In the genomic region with DNA sequence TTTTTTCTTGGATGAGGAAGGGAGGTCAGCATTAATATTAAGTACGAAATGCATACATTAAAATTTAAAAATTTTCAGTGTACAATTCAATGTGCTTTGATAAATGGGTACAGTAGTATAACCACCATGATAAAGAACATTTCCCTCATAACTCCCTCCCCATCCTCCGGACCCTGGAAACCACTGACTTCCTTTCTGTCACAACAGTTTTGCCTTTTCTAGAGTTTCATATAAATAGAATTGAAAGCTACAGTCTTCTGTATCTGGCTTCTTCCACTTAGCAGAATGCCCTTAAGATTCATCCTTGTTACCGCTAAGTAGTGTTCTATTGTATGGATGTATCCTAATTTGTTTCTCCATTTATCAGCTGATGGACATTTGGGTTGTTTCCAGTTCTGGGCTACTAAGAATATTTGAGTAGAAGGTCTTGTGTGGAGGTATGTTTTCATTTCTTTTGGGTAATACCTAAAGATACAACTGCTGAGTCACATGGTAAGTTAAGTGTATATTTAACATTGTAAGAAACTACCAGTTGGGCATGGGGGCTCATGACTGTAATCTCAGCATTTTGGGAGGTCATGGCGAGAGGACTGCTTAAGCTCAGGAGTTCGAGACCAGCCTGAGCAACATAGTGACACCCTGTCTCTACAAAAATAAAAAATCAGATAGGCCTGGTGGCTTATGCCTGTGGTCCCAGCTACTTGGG, we compare ENCODE assay signal across 17 cellular contexts. TPM values are rescaled to one million over a fixed set of nuclear protein-coding genes. Genes with fewer than 3 reads are reported as not detected.
DNase-seq lines count a peak whose midpoint lies in the region; ATAC-seq, FAIRE-seq and TF ChIP-seq lines count a peak whose summit lies in the region.
"Had no signal": no experiment of that assay in that cellular context is flagged by ENCODE, and none has a peak within 500 bp of the region (broad histone marks: within the 10 kb centered on the region; RNA-seq: fewer than 3 reads in every experiment).

No MANE protein-coding gene starts in this region.

- H3K36me3 Mint-ChIP-seq in CD8-positive, alpha-beta memory T cell, result peaks cover 5 to 20% (median 5%) of the 10 kb centered on the region in 3 donors

- peak overlapping the region; percentile 34 to 74 (median 67); a peak in 21 of 22 replicates for H3K9ac ChIP-seq in BLaER1 treated with 17β-estradiol and CSF1 and Interleukin-3, amounts not matched to agents 10 nM and 100 nM
- H3K9ac ChIP-seq in K562 (ENCODE audit: insufficient read depth in 1 of 2, low read depth in 2 of 2, low read length in 2 of 2), result no peak overlapping the region

- peaks cover 58% of the 10 kb centered on the region for H3K79me2 ChIP-seq in K562 (ENCODE audit: control insufficient read depth, insufficient read depth, low read length)

- no TSS peak for BruUV-seq in K562 (replicated peaks; lab: Mats Ljungman, UMichigan)

- TF ChIP-seq CTCF in NB4 (IDR thresholded peaks at IDR 0.05; ENCODE audit: low read depth, low read length), result no peak
- TF ChIP-seq CTCF in K562 (IDR thresholded peaks at IDR 0.05 in 2 of 3, conservative IDR thresholded peaks at IDR 0.05 in 1 of 3; ENCODE audit: insufficient read depth in 2 of 3, low read depth in 1 of 3, low read length in 3 of 3), result no peak

- TF ChIP-seq RAD21 in K562 (CRISPR knock-in tag; conservative IDR thresholded peaks at IDR 0.05 in 1 of 2, IDR thresholded peaks at IDR 0.05 in 1 of 2), result no peak

- H3K4me1 ChIP-seq in BLaER1 treated with 17β-estradiol and CSF1 and Interleukin-3, amounts not matched to agents 10 nM and 100 nM, result peaks cover 16 to 90% (median 35%) of the 10 kb centered on the region in 10 experiments
- H3K4me1 ChIP-seq in CD8-positive, alpha-beta memory T cell (ENCODE audit: insufficient read depth, low read length), result peaks cover 15% of the 10 kb centered on the region
- H3K4me1 ChIP-seq in K562 (replicated peaks in 1 of 2; ENCODE audit: control insufficient read depth in 2 of 2, insufficient read depth in 2 of 2, low read length in 2 of 2), result no peaks in the 10 kb centered on the region

- peak overlapping the region in 3 of 7 donors; percentile 7 to 54 (median 42) for H3K4me3 Mint-ChIP-seq in CD8-positive, alpha-beta memory T cell
- H3K4me3 Mint-ChIP-seq: brain; dendritic cell treated with granulocyte-macrophage colony-stimulating factor and Interleukin-4, amounts not matched to agents 40 ng/mL and 50 ng/mL, for 4 days; H9; T-helper 17 cell had no signal

- POLR2A ChIA-PET in CD8-positive, alpha-beta memory T cell (lab: Charles Lee), result no interaction called here
- POLR2A ChIA-PET in K562 (lab: Yijun Ruan, JAX), result interaction anchor here (1.8 kb wide), 1 partner anchor 10 kb away, joined by 5 read pairs; no protein-coding TSS in a partner anchor

- DNase-seq in CD8-positive, alpha-beta memory T cell, result no peak
- DNase-seq in NB4 (ENCODE audit: low read depth) (peak; percentile 46), K562 (ENCODE audit: extremely low read depth in 1 of 4, low spot score in 3 of 4) (no peak), MG63 (no peak), left cardiac atrium (no peak)
- DNase-seq: activated effector memory CD4-positive, alpha-beta T cell treated with anti-CD3 and anti-CD28 coated beads, Interleukin-2, amount 50 U/mL, for 16 hours; erythroblast; H9; NCI-H1048; NCI-H2171 treated with DMSO at 0.1 percent for 48 hours; stimulated activated CD4-positive, alpha-beta T cell treated with anti-CD3 and anti-CD28 coated beads, Interleukin-1b, Interleukin-23, amount 100 ng/mL, for 48 hours; T-helper 17 cell had no signal

- peak overlapping the region; percentile 61 to 92 (median 77) for H3K4me2 ChIP-seq in BLaER1 treated with 17β-estradiol and CSF1 and Interleukin-3, amounts not matched to agents 10 nM and 100 nM
- H3K4me2 ChIP-seq in K562 (ENCODE audit: insufficient read depth, low read length), result no peak overlapping the region

- FAIRE-seq in K562 (lab: Jason Lieb, UNC), result peak; percentile 70

- H4K20me1 ChIP-seq in BLaER1 treated with 17β-estradiol and CSF1 and Interleukin-3, amounts not matched to agents 10 nM and 100 nM, result peaks cover 0 to 100% (median 8%) of the 10 kb centered on the region in 11 experiments; a peak in 12 of 22 replicates
- no peaks in the 10 kb centered on the region for H4K20me1 ChIP-seq in K562 (replicated peaks; ENCODE audit: control insufficient read depth, insufficient read depth, low read length)

- in situ Hi-C loops in K562 (cut with MboI), result no loop called here

- TF ChIP-seq POLR2A in NB4 (IDR thresholded peaks at IDR 0.05; ENCODE audit: extremely low read depth, insufficient read length), result no peak
- TF ChIP-seq POLR2A in K562 (conservative IDR thresholded peaks at IDR 0.05), result no peak

- peak overlapping the region in 9 of 10 experiments; percentile 24 to 58 (median 43); a peak in 11 of 20 replicates for H3K4me3 ChIP-seq in BLaER1 treated with 17β-estradiol and CSF1 and Interleukin-3, amounts not matched to agents 10 nM and 100 nM
- no peak overlapping the region for H3K4me3 ChIP-seq in CD8-positive, alpha-beta memory T cell (ENCODE audit: low read length)
- no peak overlapping the region for H3K4me3 ChIP-seq in NB4 (ENCODE audit: low read depth, low read length)
- no peak overlapping the region for H3K4me3 ChIP-seq in K562
- no peak overlapping the region for H3K4me3 ChIP-seq in MG63

- intact Hi-C loops in K562 (cut with micrococcal nuclease), result no loop called here
- intact Hi-C loops in left cardiac atrium (cut with DNase I), result no loop called here

- H3K27me3 ChIP-seq in BLaER1 treated with 17β-estradiol and CSF1 and Interleukin-3, amounts not matched to agents 10 nM and 100 nM, result no peaks in the 10 kb centered on the region
- no peaks in the 10 kb centered on the region for H3K27me3 ChIP-seq in CD8-positive, alpha-beta memory T cell (ENCODE audit: insufficient read depth, low read length, poor library complexity, severe bottlenecking)
- H3K27me3 ChIP-seq in K562 (ENCODE audit: control insufficient read depth in 2 of 2, insufficient read depth in 2 of 2, low read length in 2 of 2) (no peaks in the 10 kb centered on the region), MG63 (no peaks in the 10 kb centered on the region)

- no peaks in the 10 kb centered on the region for H3K9me3 Mint-ChIP-seq in CD8-positive, alpha-beta memory T cell
- H3K9me3 Mint-ChIP-seq: dendritic cell treated with granulocyte-macrophage colony-stimulating factor and Interleukin-4, amounts not matched to agents 40 ng/mL and 50 ng/mL, for 4 days; H9 had no signal

- no peak overlapping the region for H2AFZ ChIP-seq in K562 (ENCODE audit: low read depth, low read length)

- no peaks in the 10 kb centered on the region for H3K9me1 ChIP-seq in K562 (ENCODE audit: control insufficient read depth, insufficient read depth, low read length)

- H3K27ac ChIP-seq in BLaER1 treated with 17β-estradiol and CSF1 and Interleukin-3, amounts not matched to agents 10 nM and 100 nM, result peak overlapping the region; percentile 28 to 92 (median 84); a peak in 21 of 22 replicates
- H3K27ac ChIP-seq in CD8-positive, alpha-beta memory T cell (ENCODE audit: low read depth, low read length), result no peak overlapping the region
- H3K27ac ChIP-seq in K562 (ENCODE audit: extremely low read depth, low read depth, low read length), result no peak overlapping the region

- H3K27me3 Mint-ChIP-seq in CD8-positive, alpha-beta memory T cell, result no peaks in the 10 kb centered on the region
- H3K27me3 Mint-ChIP-seq: brain; dendritic cell treated with granulocyte-macrophage colony-stimulating factor and Interleukin-4, amounts not matched to agents 40 ng/mL and 50 ng/mL, for 4 days; T-helper 17 cell had no signal

- H3K27ac Mint-ChIP-seq in CD8-positive, alpha-beta memory T cell, result peak overlapping the region in 6 of 8 donors; percentile 10 to 50 (median 28)
- H3K27ac Mint-ChIP-seq: brain; dendritic cell treated with granulocyte-macrophage colony-stimulating factor and Interleukin-4, amounts not matched to agents 40 ng/mL and 50 ng/mL, for 4 days; H9; T-helper 17 cell had no signal

- CTCF ChIA-PET in CD8-positive, alpha-beta memory T cell (lab: Charles Lee), result no interaction called here
- CTCF ChIA-PET in K562 (lab: Yijun Ruan, JAX; ENCODE audit: low intra/inter-chr PET ratio), result no interaction called here

- peaks cover 53 to 83% (median 80%) of the 10 kb centered on the region in 3 donors for H3K4me1 Mint-ChIP-seq in CD8-positive, alpha-beta memory T cell

- H3K36me3 ChIP-seq in BLaER1 treated with 17β-estradiol and CSF1 and Interleukin-3, amounts not matched to agents 10 nM and 100 nM, result peaks cover 39 to 78% (median 57%) of the 10 kb centered on the region in 11 experiments
- no peaks in the 10 kb centered on the region for H3K36me3 ChIP-seq in CD8-positive, alpha-beta memory T cell (ENCODE audit: insufficient read depth, low read length)
- H3K36me3 ChIP-seq in K562 (ENCODE audit: control insufficient read depth, insufficient read depth, low read length) (no peaks in the 10 kb centered on the region), MG63 (no peaks in the 10 kb centered on the region)

- no peak for ATAC-seq in K562
- no peak for ATAC-seq in HG03378 (IDR thresholded peaks at IDR 0.05; ENCODE audit: unreplicated experiment)
- ATAC-seq in left cardiac atrium, result no peak
- ATAC-seq: sciatic nerve, T-helper 17 cell had no signal

- 91% methylated on average over 5 of the region's 5 CpGs for WGBS in K562 (ENCODE audit: insufficient coverage, low coverage, missing lambda C conversion rate)

- TF ChIP-seq EP300 in K562 (IDR thresholded peaks at IDR 0.05; ENCODE audit: low read length), result no peak

- H3K9me3 ChIP-seq in BLaER1 treated with 17β-estradiol and CSF1 and Interleukin-3, amounts not matched to agents 10 nM and 100 nM (replicated peaks in 1 of 11), result peaks cover 0 to 83% (median 54%) of the 10 kb centered on the region in 11 experiments; a peak in 19 of 22 replicates
- no peaks in the 10 kb centered on the region for H3K9me3 ChIP-seq in CD8-positive, alpha-beta memory T cell (ENCODE audit: low read length)
- no peaks in the 10 kb centered on the region for H3K9me3 ChIP-seq in K562 (replicated peaks; ENCODE audit: control insufficient read depth, insufficient read depth, low read depth, low read length)
- H3K9me3 ChIP-seq in MG63, result no peaks in the 10 kb centered on the region

RNA-seq across cellular contexts. Expression of a gene that starts 30.8 kb away (rescaled TPM):
- 10 to 100 TPM; 35.9 to 37.1 TPM for total RNA-seq in CD8-positive, alpha-beta memory T cell
- 79.7 TPM for polyA plus RNA-seq in CD8-positive, alpha-beta memory T cell
- total RNA-seq in K562 (2011; cell fraction: chromatin; rRNA removed; ENCODE audit: low replicate concordance), result 18.6 and 42.7 TPM in 2 replicates
- total RNA-seq in K562 (2011; cell fraction: nucleolus; rRNA removed), result 9.8 and 10.5 TPM in 2 replicates
- 17.5 and 23.7 TPM in 2 replicates for total RNA-seq in K562 (2011; cell fraction: nucleoplasm; rRNA removed)
- total RNA-seq in K562 (2014; rRNA removed), result 26.6 and 28.7 TPM in 2 replicates
- 39.0 and 46.8 TPM in 2 replicates for total RNA-seq in K562 (2014; rRNA removed; fragmentation: Illumina TruSeq; extraction: Trizol)
- 38.0 and 41.5 TPM in 2 replicates for total RNA-seq in K562 (2015; rRNA removed; fragmentation: Illumina TruSeq; extraction: Trizol)
- 32.4 and 35.0 TPM in 2 replicates for total RNA-seq in K562 (2021)
- polyA plus RNA-seq in K562 (2011; rRNA removed), result 37.8 and 47.3 TPM in 2 replicates
- polyA plus RNA-seq in K562 (2011; cell fraction: cytosol; rRNA removed), result 25.1 and 32.8 TPM in 2 replicates
- polyA plus RNA-seq in K562 (2011; cell fraction: nucleus; rRNA removed), result 20.0 and 28.9 TPM in 2 replicates
- 33.7 and 35.1 TPM in 2 replicates for polyA plus RNA-seq in K562 (2012)
- 40.6 and 48.2 TPM in 2 replicates for polyA plus RNA-seq in K562 (2014; fragmentation: Illumina TruSeq; extraction: Trizol)
- 10 to 100 TPM; 39.0 to 52.3 TPM for polyA plus RNA-seq in K562 (2014; fragmentation: Nextera tagmentation; extraction: Ambion mirVana)
- 22.1 and 23.8 TPM in 2 replicates for polyA plus RNA-seq in K562 (2014; rRNA removed)
- 42.7 and 51.0 TPM in 2 replicates for polyA minus RNA-seq in K562 (2011; rRNA and poly(A)+ RNA removed)
- 13.0 and 18.2 TPM in 2 replicates for polyA minus RNA-seq in K562 (2011; cell fraction: cytosol; rRNA and poly(A)+ RNA removed)
- 17.9 and 34.8 TPM in 2 replicates for polyA minus RNA-seq in K562 (2011; cell fraction: nucleus; rRNA and poly(A)+ RNA removed)
- total RNA-seq in MG63 (2014; rRNA removed; shearing (Covaris generic); ENCODE audit: low replicate concordance), result 40.3 and 43.4 TPM in 2 replicates
- total RNA-seq in left cardiac atrium, result 10 to 100 TPM; 24.9 to 26.7 TPM

Comparison
In these comparisons a context has a peak if more than half of its experiments do, and no peak if none do; other contexts are left out.
1. H3K27ac ChIP-seq: peak in BLaER1 treated with 17β-estradiol and CSF1 and Interleukin-3, amounts not matched to agents 10 nM and 100 nM (11 of 11); none in CD8-positive, alpha-beta memory T cell (single experiment) and K562 (single experiment).
2. H3K4me3 ChIP-seq: peak in BLaER1 treated with 17β-estradiol and CSF1 and Interleukin-3, amounts not matched to agents 10 nM and 100 nM (9 of 10); none in CD8-positive, alpha-beta memory T cell (single experiment), NB4 (single experiment), K562 (single experiment) and MG63 (single experiment).
3. H3K9ac ChIP-seq: peak in BLaER1 treated with 17β-estradiol and CSF1 and Interleukin-3, amounts not matched to agents 10 nM and 100 nM (11 of 11); none in K562 (0 of 2).